In genomic region chr17:17590141-17590735, GRCh38 we compare ENCODE assay signal across 7 cellular contexts. TPM values are rescaled to one million over a fixed set of nuclear protein-coding genes. Genes with fewer than 3 reads are reported as not detected.
DNase-seq lines count a peak whose midpoint lies in the region; ATAC-seq and TF ChIP-seq lines count a peak whose summit lies in the region.

No MANE protein-coding gene starts in this region.

- no peak for ATAC-seq in HG02885 (IDR thresholded peaks at IDR 0.05; ENCODE audit: poor library complexity, unreplicated experiment)
- ATAC-seq in HG03439 (IDR thresholded peaks at IDR 0.05; ENCODE audit: unreplicated experiment) = no peak

- H3K9me3 ChIP-seq in fibroblast of lung (ENCODE audit: control insufficient read depth, insufficient read depth, low read depth, low read length) (no peaks in the 10 kb centered on the region), smooth muscle cell (replicated peaks; ENCODE audit: low read depth) (no peaks in the 10 kb centered on the region)

- H3K27me3 ChIP-seq in H7 (ENCODE audit: control insufficient read depth, insufficient read depth, low read length) = no peaks in the 10 kb centered on the region
- no peaks in the 10 kb centered on the region for H3K27me3 ChIP-seq in fibroblast of lung (ENCODE audit: control insufficient read depth, insufficient read depth, low read length)
- H3K27me3 ChIP-seq in smooth muscle cell (ENCODE audit: low read depth) = no peaks in the 10 kb centered on the region

- H3F3A ChIP-seq in smooth muscle cell (ENCODE audit: low read depth) = peaks cover 7% of the 10 kb centered on the region

- H3K36me3 ChIP-seq in H7 (replicated peaks; ENCODE audit: control insufficient read depth, insufficient read depth, low read length) (no peaks in the 10 kb centered on the region), fibroblast of lung (ENCODE audit: control insufficient read depth, insufficient read depth, low read length) (no peaks in the 10 kb centered on the region), smooth muscle cell (ENCODE audit: low read depth) (no peaks in the 10 kb centered on the region)

- DNase-seq in H7 (peak; percentile 41), SK-MEL-5 (ENCODE audit: low read depth, low spot score) (peak; percentile 20), fibroblast of lung (ENCODE audit: low read depth in 2 of 2) (no peak), smooth muscle cell (lab: John Stamatoyannopoulos, UW; ENCODE audit: unreplicated experiment) (no peak), LoVo (ENCODE audit: low spot score) (no peak)

- H3K4me3 ChIP-seq in H7 (ENCODE audit: insufficient read depth, low read depth, low read length) = peak overlapping the region; percentile 49
- H3K4me3 ChIP-seq in fibroblast of lung (replicated peaks in 1 of 4; ENCODE audit: control extremely low read depth in 1 of 4, insufficient read depth in 1 of 4, low read depth in 3 of 4, low read length in 4 of 4) = peak overlapping the region; percentile 74 to 94 (median 82)
- peak overlapping the region; percentile 71 for H3K4me3 ChIP-seq in smooth muscle cell

- H3K4me2 ChIP-seq in fibroblast of lung (ENCODE audit: extremely low read depth, insufficient read depth, low read length) = peak overlapping the region; percentile 100
- H3K4me2 ChIP-seq in smooth muscle cell = peak overlapping the region; percentile 89

- H2AFZ ChIP-seq in fibroblast of lung (ENCODE audit: low read length) (peak overlapping the region; percentile 0), smooth muscle cell (ENCODE audit: low read depth) (peak overlapping the region; percentile 89)

- H3K27ac ChIP-seq in fibroblast of lung (ENCODE audit: insufficient read depth, low read length) (peak overlapping the region; percentile 77), smooth muscle cell (ENCODE audit: low read depth) (peak overlapping the region; percentile 30)

- H4K20me1 ChIP-seq in fibroblast of lung (ENCODE audit: control insufficient read depth, extremely low read depth, insufficient read depth, low read length) (no peaks in the 10 kb centered on the region), smooth muscle cell (ENCODE audit: low read depth) (no peaks in the 10 kb centered on the region)

- WGBS in smooth muscle cell (ENCODE audit: low lambda C conversion rate) = 55% methylated on average over 11 of the region's 11 CpGs

- no peak overlapping the region for H3K9ac ChIP-seq in fibroblast of lung (ENCODE audit: insufficient read depth, low read length)
- no peak overlapping the region for H3K9ac ChIP-seq in smooth muscle cell (ENCODE audit: low read depth)

- no peak for TF ChIP-seq CTCF in fibroblast of lung (conservative IDR thresholded peaks at IDR 0.05 in 1 of 2, IDR thresholded peaks at IDR 0.05 in 1 of 2; ENCODE audit: low read depth in 1 of 2, low read length in 2 of 2)
- TF ChIP-seq CTCF in smooth muscle cell (IDR thresholded peaks at IDR 0.05; ENCODE audit: borderline replicate concordance, insufficient read depth, poor library complexity, severe bottlenecking) = no peak

- H3K79me2 ChIP-seq in fibroblast of lung (ENCODE audit: control insufficient read depth, insufficient read depth, low read length) (peaks cover 4% of the 10 kb centered on the region), smooth muscle cell (ENCODE audit: low read depth) (peaks cover 39% of the 10 kb centered on the region)

- in situ Hi-C loops in SK-MEL-5 (cut with HindIII; ENCODE audit: low pct_unique_long_range_greater_than_20kb, low sequenced_read_pairs) = loop anchor here (25.0 kb wide), 1 partner anchor 228 kb away; no protein-coding TSS in a partner anchor

- peaks cover 4% of the 10 kb centered on the region for H3K4me1 ChIP-seq in fibroblast of lung (ENCODE audit: control insufficient read depth, extremely low read depth, insufficient read depth, low read length)
- H3K4me1 ChIP-seq in smooth muscle cell (ENCODE audit: low read depth) = peaks cover 4% of the 10 kb centered on the region

RNA-seq across cellular contexts. Expression of gene PEMT, which starts 1.3 kb away (rescaled TPM):
- 99.1 and 126 TPM in 2 replicates for total RNA-seq in H7 (2014; rRNA removed; shearing (Covaris generic))
- total RNA-seq in SK-MEL-5 (2014; rRNA removed; shearing (Covaris generic)) = 98.3 and 100 TPM in 2 replicates
- polyA plus RNA-seq in SK-MEL-5 (2015; cell fraction: cytosol; rRNA removed) = 110 and 146 TPM in 2 replicates
- 17.2 and 24.4 TPM in 2 replicates for polyA plus RNA-seq in SK-MEL-5 (2015; cell fraction: nucleus; rRNA removed)
- 17.5 and 18.0 TPM in 2 replicates for total RNA-seq in fibroblast of lung
- polyA plus RNA-seq in fibroblast of lung = 18.2 and 18.6 TPM in 2 replicates
- 23.9 and 30.4 TPM in 2 replicates for polyA plus RNA-seq in fibroblast of lung (2012)
- 38.6 TPM in 2 replicates for polyA minus RNA-seq in fibroblast of lung (ENCODE audit: low replicate concordance)
- total RNA-seq in smooth muscle cell = 39.0 and 43.8 TPM in 2 replicates
- polyA plus RNA-seq in smooth muscle cell = 69.4 and 69.9 TPM in 2 replicates

Comparison
In these comparisons a context has a peak if more than half of its experiments do, and no peak if none do; other contexts are left out.
1. DNase-seq: peak in H7 (single experiment) and SK-MEL-5 (single experiment); none in fibroblast of lung (0 of 2), smooth muscle cell (single experiment) and LoVo (single experiment).
2. Peak in every context shown above with its lines, with median percentiles within 50 percentile points of each other: H3K4me3 ChIP-seq.